1 cellular context compared by ENCODE assay signal in the genomic region with DNA sequence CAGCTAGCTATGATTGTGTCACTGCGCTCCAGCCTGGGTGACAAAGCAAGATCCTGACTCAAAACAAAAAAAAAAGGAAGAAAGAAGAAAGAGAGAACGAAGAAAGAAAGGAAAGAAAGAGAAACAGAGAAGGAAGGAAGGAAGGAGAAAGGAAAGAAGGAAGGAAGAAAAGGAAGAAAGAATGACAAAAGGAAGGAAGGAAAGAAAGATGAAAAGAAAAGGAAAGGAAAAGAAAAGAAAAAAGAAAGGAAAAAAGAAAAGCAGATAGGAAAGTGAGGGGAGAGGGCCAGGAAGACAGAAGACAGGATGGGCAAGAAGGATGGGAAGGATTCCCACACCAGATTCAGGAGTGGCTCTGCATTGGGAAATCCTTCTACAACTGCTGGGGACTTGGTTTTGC.
TF ChIP-seq lines count a peak whose summit lies in the region.

No MANE protein-coding gene starts in this region.

TF ChIP-seq in K562, 482 proteins besides CTCF, POLR2A, EP300 and RAD21:
- TF ChIP-seq, protein P1, sequence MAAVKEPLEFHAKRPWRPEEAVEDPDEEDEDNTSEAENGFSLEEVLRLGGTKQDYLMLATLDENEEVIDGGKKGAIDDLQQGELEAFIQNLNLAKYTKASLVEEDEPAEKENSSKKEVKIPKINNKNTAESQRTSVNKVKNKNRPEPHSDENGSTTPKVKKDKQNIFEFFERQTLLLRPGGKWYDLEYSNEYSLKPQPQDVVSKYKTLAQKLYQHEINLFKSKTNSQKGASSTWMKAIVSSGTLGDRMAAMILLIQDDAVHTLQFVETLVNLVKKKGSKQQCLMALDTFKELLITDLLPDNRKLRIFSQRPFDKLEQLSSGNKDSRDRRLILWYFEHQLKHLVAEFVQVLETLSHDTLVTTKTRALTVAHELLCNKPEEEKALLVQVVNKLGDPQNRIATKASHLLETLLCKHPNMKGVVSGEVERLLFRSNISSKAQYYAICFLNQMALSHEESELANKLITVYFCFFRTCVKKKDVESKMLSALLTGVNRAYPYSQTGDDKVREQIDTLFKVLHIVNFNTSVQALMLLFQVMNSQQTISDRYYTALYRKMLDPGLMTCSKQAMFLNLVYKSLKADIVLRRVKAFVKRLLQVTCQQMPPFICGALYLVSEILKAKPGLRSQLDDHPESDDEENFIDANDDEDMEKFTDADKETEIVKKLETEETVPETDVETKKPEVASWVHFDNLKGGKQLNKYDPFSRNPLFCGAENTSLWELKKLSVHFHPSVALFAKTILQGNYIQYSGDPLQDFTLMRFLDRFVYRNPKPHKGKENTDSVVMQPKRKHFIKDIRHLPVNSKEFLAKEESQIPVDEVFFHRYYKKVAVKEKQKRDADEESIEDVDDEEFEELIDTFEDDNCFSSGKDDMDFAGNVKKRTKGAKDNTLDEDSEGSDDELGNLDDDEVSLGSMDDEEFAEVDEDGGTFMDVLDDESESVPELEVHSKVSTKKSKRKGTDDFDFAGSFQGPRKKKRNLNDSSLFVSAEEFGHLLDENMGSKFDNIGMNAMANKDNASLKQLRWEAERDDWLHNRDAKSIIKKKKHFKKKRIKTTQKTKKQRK (IDR thresholded peaks at IDR 0.05; ENCODE audit: borderline replicate concordance, low read depth, low read length) = no peak
- TF ChIP-seq, protein P2, sequence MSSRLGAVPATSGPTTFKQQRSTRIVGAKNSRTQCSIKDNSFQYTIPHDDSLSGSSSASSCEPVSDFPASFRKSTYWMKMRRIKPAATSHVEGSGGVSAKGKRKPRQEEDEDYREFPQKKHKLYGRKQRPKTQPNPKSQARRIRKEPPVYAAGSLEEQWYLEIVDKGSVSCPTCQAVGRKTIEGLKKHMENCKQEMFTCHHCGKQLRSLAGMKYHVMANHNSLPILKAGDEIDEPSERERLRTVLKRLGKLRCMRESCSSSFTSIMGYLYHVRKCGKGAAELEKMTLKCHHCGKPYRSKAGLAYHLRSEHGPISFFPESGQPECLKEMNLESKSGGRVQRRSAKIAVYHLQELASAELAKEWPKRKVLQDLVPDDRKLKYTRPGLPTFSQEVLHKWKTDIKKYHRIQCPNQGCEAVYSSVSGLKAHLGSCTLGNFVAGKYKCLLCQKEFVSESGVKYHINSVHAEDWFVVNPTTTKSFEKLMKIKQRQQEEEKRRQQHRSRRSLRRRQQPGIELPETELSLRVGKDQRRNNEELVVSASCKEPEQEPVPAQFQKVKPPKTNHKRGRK (tag; IDR thresholded peaks at IDR 0.05) = peak; percentile 83
